In the genomic region with DNA sequence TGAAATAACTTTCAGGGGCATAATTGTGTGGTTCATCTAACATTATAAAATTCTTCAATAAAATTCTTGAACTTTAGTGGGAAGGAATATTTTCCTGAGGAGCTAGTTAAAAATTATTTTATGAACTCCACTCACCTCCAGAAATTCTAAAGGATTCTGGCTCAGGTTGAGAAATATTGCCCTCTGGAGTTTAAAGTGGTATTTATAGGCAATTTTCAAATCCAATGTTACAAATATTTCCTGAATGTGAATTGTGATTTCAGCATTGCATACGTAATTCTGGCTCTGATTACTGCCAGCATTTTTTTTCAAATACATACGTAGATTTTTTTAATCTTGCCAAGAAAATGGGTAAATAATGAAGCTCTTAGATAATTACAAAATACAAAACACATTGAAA, we compare ENCODE assay signal across 2 cellular contexts.
TF ChIP-seq lines count a peak whose summit lies in the region.

No MANE protein-coding gene starts in this region.

TF ChIP-seq in GM23338, 12 proteins besides CTCF, POLR2A, EP300 and RAD21:
- TF ChIP-seq EZH2 (IDR thresholded peaks at IDR 0.05; ENCODE audit: low read depth, unreplicated experiment) (no peak), ZNF114 (CRISPR knock-in tag; IDR thresholded peaks at IDR 0.05) (no peak)
TF ChIP-seq in GM23338: peak in this region for 0.

TF ChIP-seq in neural cell, 6 proteins besides CTCF, POLR2A, EP300 and RAD21:
- TF ChIP-seq MXI1 (conservative IDR thresholded peaks at IDR 0.05; ENCODE audit: poor library complexity, severe bottlenecking) (no peak), SMC3 (conservative IDR thresholded peaks at IDR 0.05; ENCODE audit: poor library complexity) (peak; percentile 59)
